8 cellular contexts compared by ENCODE assay signal in genomic region chr9:34522971-34523797, GRCh38. TPM values are rescaled to one million over a fixed set of nuclear protein-coding genes. Genes with fewer than 3 reads are reported as not detected.
DNase-seq lines count a peak whose midpoint lies in the region; ATAC-seq and TF ChIP-seq lines count a peak whose summit lies in the region.

Gene ENHO, minus strand, starts transcription at chr9:34522990. Its CDS starts 1,295 bp downstream, at chr9:34521695.

- POLR2A ChIA-PET in activated CD4-positive, alpha-beta memory T cell treated with anti-CD3 and anti-CD28 coated beads for 36 hours (lab: Charles Lee): interaction anchor here (0.6 kb wide), 1 partner anchor 67 kb away, joined by 3 read pairs; no protein-coding TSS in a partner anchor

- peak within 1 kb of the TSS in 1 of 3 donors; percentile 37 for H3K27ac ChIP-seq in right lobe of liver

- H3K27me3 Mint-ChIP-seq in activated CD4-positive, alpha-beta memory T cell treated with anti-CD3 and anti-CD28 coated beads for 36 hours: peaks cover 5% of the 10 kb centered on the region

- TF ChIP-seq POLR2A in right lobe of liver (IDR thresholded peaks at IDR 0.05): no peak

- CTCF ChIA-PET in activated CD4-positive, alpha-beta memory T cell treated with anti-CD3 and anti-CD28 coated beads for 36 hours (lab: Charles Lee): interaction anchor here (0.7 to 2.2 kb wide), 6 partner anchors 23 to 144 kb away, joined by 3 to 13 read pairs (median 4); partner anchors contain the start of gene RPP25L

- H3K9me3 Mint-ChIP-seq in activated CD4-positive, alpha-beta memory T cell treated with anti-CD3 and anti-CD28 coated beads for 36 hours: no peaks in the 10 kb centered on the region

- no peaks in the 10 kb centered on the region for H3K36me3 ChIP-seq in right lobe of liver

- WGBS in right lobe of liver (ENCODE audit: insufficient coverage, low coverage, low lambda C conversion rate, missing lambda C conversion rate): 20% methylated on average over 5 of the region's 63 CpGs

- peak in 1 of 4 donors; percentile 6 for TF ChIP-seq CTCF in right lobe of liver (IDR thresholded peaks at IDR 0.05)

- no peaks in the 10 kb centered on the region for H3K36me3 Mint-ChIP-seq in activated CD4-positive, alpha-beta memory T cell treated with anti-CD3 and anti-CD28 coated beads for 36 hours

- peaks cover 16% of the 10 kb centered on the region for H3K4me1 Mint-ChIP-seq in activated CD4-positive, alpha-beta memory T cell treated with anti-CD3 and anti-CD28 coated beads for 36 hours (ENCODE audit: low read depth)

- peaks cover 0 to 9% (median 2%) of the 10 kb centered on the region in 4 donors for H3K4me1 ChIP-seq in right lobe of liver

- DNase-seq in AML-193 (lab: John Stamatoyannopoulos, UW) (peak; percentile 75 to 76), NCI-H69 (lab: John Stamatoyannopoulos, UW) (peak; percentile 97), dermis microvascular lymphatic vessel endothelial cell (ENCODE audit: low read depth in 2 of 2) (peak; percentile 57 to 89), right lobe of liver (peak; percentile 89 to 92 (median 90))
- DNase-seq in activated CD4-positive, alpha-beta memory T cell treated with anti-CD3 and anti-CD28 coated beads for 36 hours: peak; percentile 94
- DNase-seq in stimulated activated CD4-positive, alpha-beta T cell treated with anti-CD3 and anti-CD28 coated beads, Interleukin-2, amount 100 ng/mL, for 48 hours: peak; percentile 92 to 93

- H3K4me3 Mint-ChIP-seq in activated CD4-positive, alpha-beta memory T cell treated with anti-CD3 and anti-CD28 coated beads for 36 hours: peak within 1 kb of the TSS; percentile 48

- no peak within 1 kb of the TSS for H3K27ac Mint-ChIP-seq in activated CD4-positive, alpha-beta memory T cell treated with anti-CD3 and anti-CD28 coated beads for 36 hours

- no peaks in the 10 kb centered on the region for H3K27me3 ChIP-seq in right lobe of liver

- intact Hi-C loops in activated CD4-positive, alpha-beta memory T cell treated with anti-CD3 and anti-CD28 coated beads for 36 hours (cut with micrococcal nuclease): loop anchor here (1.0 to 2.0 kb wide), 2 partner anchors 65 to 144 kb away; partner anchors contain the start of genes DNAI1 and FAM219A
- intact Hi-C loops in right lobe of liver (cut with DNase I): no loop called here

- H3K9me3 ChIP-seq in right lobe of liver: no peaks in the 10 kb centered on the region

- peak within 1 kb of the TSS; percentile 29 to 46 (median 33) for H3K4me3 ChIP-seq in right lobe of liver

- ATAC-seq in GM19328 (IDR thresholded peaks at IDR 0.05; ENCODE audit: unreplicated experiment) (peak; percentile 86), HG03457 (IDR thresholded peaks at IDR 0.05; ENCODE audit: unreplicated experiment) (peak; percentile 68), right lobe of liver (peak; percentile 97 to 99 (median 98))

RNA-seq across cellular contexts. Expression of gene ENHO, which starts in this region (rescaled TPM):
- total RNA-seq in activated CD4-positive, alpha-beta memory T cell treated with anti-CD3 and anti-CD28 coated beads for 36 hours: under 1 TPM; 0.26 to 0.36 TPM
- total RNA-seq in dermis microvascular lymphatic vessel endothelial cell (under 0.01 TPM in 1 of 2 replicates, not detected in the other), right lobe of liver (1 to 10 TPM; 1.5 to 2.7 (median 2.1) TPM)

Comparison
In these comparisons a context has a peak if more than half of its experiments do, and no peak if none do; other contexts are left out.
1. Peak in DNase-seq in activated CD4-positive, alpha-beta memory T cell treated with anti-CD3 and anti-CD28 coated beads for 36 hours; RNA of the gene not detected or under 1 TPM.
2. Peak in DNase-seq in dermis microvascular lymphatic vessel endothelial cell; RNA of the gene not detected or under 1 TPM.